Comparison of ENCODE assay signal across 8 cellular contexts in the genomic region with DNA sequence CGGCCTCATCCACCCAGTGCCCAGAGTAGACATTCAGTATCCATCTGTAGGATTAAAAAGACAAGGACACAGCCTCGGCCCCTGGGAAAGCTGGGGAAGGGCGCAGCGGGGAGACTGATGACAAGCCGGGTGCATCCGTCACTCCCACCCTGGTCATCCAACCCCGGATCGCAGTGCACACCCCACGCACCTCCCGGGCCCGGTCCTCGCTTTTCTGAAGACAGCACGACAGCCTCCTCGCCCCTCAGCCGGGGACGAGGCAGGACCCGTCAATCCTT. TPM values are rescaled to one million over a fixed set of nuclear protein-coding genes. Genes with fewer than 3 reads are reported as not detected.
DNase-seq lines count a peak whose midpoint lies in the region; ATAC-seq, FAIRE-seq and TF ChIP-seq lines count a peak whose summit lies in the region.

No MANE protein-coding gene starts in this region.

- H2AFZ ChIP-seq in K562 (ENCODE audit: low read depth, low read length), result peak overlapping the region; percentile 93

- DNase-seq in NT2/D1 (ENCODE audit: low read depth, low spot score) (no peak), K562 (ENCODE audit: extremely low read depth in 1 of 4, low spot score in 3 of 4) (peak; percentile 35 to 37 (median 36)), left lobe of liver (ENCODE audit: low spot score) (peak; percentile 52), stomach (no peak), DMS 273 treated with DMSO at 0.1 percent for 48 hours (lab: John Stamatoyannopoulos, UW) (no peak), SKM-1 (lab: John Stamatoyannopoulos, UW; ENCODE audit: unreplicated experiment) (no peak)

- H3K27me3 ChIP-seq in DOHH2 (ENCODE audit: control insufficient read depth, low read length), result no peaks in the 10 kb centered on the region
- no peaks in the 10 kb centered on the region for H3K27me3 ChIP-seq in NT2/D1 (ENCODE audit: insufficient read depth, insufficient read length)
- H3K27me3 ChIP-seq in K562 (ENCODE audit: control insufficient read depth in 2 of 2, insufficient read depth in 2 of 2, low read length in 2 of 2), result no peaks in the 10 kb centered on the region
- H3K27me3 ChIP-seq in stomach, result no peaks in the 10 kb centered on the region

- peak; percentile 1; the same call in 1 of the 3 replicates for ATAC-seq in K562
- peak; percentile 1 for ATAC-seq in left lobe of liver
- ATAC-seq in HG02852 (IDR thresholded peaks at IDR 0.05; ENCODE audit: unreplicated experiment), result no peak

- intact Hi-C loops in K562 (cut with micrococcal nuclease) (no loop called here), stomach (cut with DNase I; ENCODE audit: low total_unique reads) (no loop called here)

- peaks cover 66% of the 10 kb centered on the region for H3K4me1 ChIP-seq in DOHH2 (ENCODE audit: control insufficient read depth, low read length)
- peaks cover 2% of the 10 kb centered on the region for H3K4me1 ChIP-seq in NT2/D1 (ENCODE audit: insufficient read depth, insufficient read length)
- peaks cover 26 to 36% of the 10 kb centered on the region in 2 experiments for H3K4me1 ChIP-seq in K562 (replicated peaks in 1 of 2; ENCODE audit: control insufficient read depth in 2 of 2, insufficient read depth in 2 of 2, low read length in 2 of 2)
- H3K4me1 ChIP-seq in stomach, result peaks cover 20 to 68% (median 48%) of the 10 kb centered on the region in 4 donors

- peak overlapping the region; percentile 87 for H3K4me2 ChIP-seq in DOHH2 (ENCODE audit: low read length)
- peak overlapping the region; percentile 90 for H3K4me2 ChIP-seq in K562 (ENCODE audit: insufficient read depth, low read length)

- BruUV-seq in K562 (replicated peaks; lab: Mats Ljungman, UMichigan), result no TSS peak

- H3K9me3 ChIP-seq in DOHH2 (ENCODE audit: control insufficient read depth, insufficient read depth, low read length) (no peaks in the 10 kb centered on the region), NT2/D1 (ENCODE audit: insufficient read depth, low read length) (no peaks in the 10 kb centered on the region), K562 (replicated peaks; ENCODE audit: control insufficient read depth, insufficient read depth, low read depth, low read length) (no peaks in the 10 kb centered on the region), stomach (no peaks in the 10 kb centered on the region)

- in situ Hi-C loops in K562 (cut with MboI), result no loop called here

- H3K9me1 ChIP-seq in K562 (ENCODE audit: control insufficient read depth, insufficient read depth, low read length), result no peaks in the 10 kb centered on the region

- TF ChIP-seq EP300 in K562 (IDR thresholded peaks at IDR 0.05; ENCODE audit: low read length) (no peak), stomach (IDR thresholded peaks at IDR 0.05) (no peak)

- H3K9me2 ChIP-seq in DOHH2 (replicated peaks; ENCODE audit: control insufficient read depth, low read length), result no peaks in the 10 kb centered on the region

- H3K4me3 ChIP-seq in DOHH2 (ENCODE audit: low read length), result peak overlapping the region; percentile 92
- H3K4me3 ChIP-seq in NT2/D1 (ENCODE audit: insufficient read length, low read depth), result peak overlapping the region; percentile 77
- H3K4me3 ChIP-seq in K562, result peak overlapping the region; percentile 92
- H3K4me3 ChIP-seq in stomach, result peak overlapping the region; percentile 79 to 97 (median 93)

- H3F3A ChIP-seq in DOHH2 (ENCODE audit: control insufficient read depth, insufficient read depth), result peaks cover 15% of the 10 kb centered on the region

- TF ChIP-seq CTCF in DOHH2 (IDR thresholded peaks at IDR 0.05; ENCODE audit: low read depth, low read length, poor library complexity, severe bottlenecking) (no peak), K562 (IDR thresholded peaks at IDR 0.05 in 2 of 3, conservative IDR thresholded peaks at IDR 0.05 in 1 of 3; ENCODE audit: insufficient read depth in 2 of 3, low read depth in 1 of 3, low read length in 3 of 3) (no peak), stomach (IDR thresholded peaks at IDR 0.05) (no peak)

- H3K27ac ChIP-seq in DOHH2 (ENCODE audit: low read depth, low read length), result peak overlapping the region; percentile 98
- H3K27ac ChIP-seq in K562 (ENCODE audit: extremely low read depth, low read depth, low read length), result peak overlapping the region; percentile 33; the same call in 1 of the 3 replicates
- peak overlapping the region; percentile 94 to 99 (median 97) for H3K27ac ChIP-seq in stomach

- H3K9ac ChIP-seq in NT2/D1 (ENCODE audit: insufficient read length, low read depth) (peak overlapping the region; percentile 87), K562 (ENCODE audit: insufficient read depth in 1 of 2, low read depth in 2 of 2, low read length in 2 of 2) (peak overlapping the region; percentile 92 to 95; a peak in 3 of 4 replicates)

- H3K36me3 ChIP-seq in DOHH2 (ENCODE audit: control insufficient read depth, low read length), result peaks cover 59% of the 10 kb centered on the region
- H3K36me3 ChIP-seq in NT2/D1 (ENCODE audit: insufficient read depth, insufficient read length, low read length), result no peaks in the 10 kb centered on the region
- peaks cover 15% of the 10 kb centered on the region for H3K36me3 ChIP-seq in K562 (ENCODE audit: control insufficient read depth, insufficient read depth, low read length)
- H3K36me3 ChIP-seq in stomach, result peaks cover 0 to 9% (median 3%) of the 10 kb centered on the region in 4 donors

- TF ChIP-seq POLR2A in K562 (conservative IDR thresholded peaks at IDR 0.05), result no peak
- no peak for TF ChIP-seq POLR2A in stomach (IDR thresholded peaks at IDR 0.05)

- H3K79me2 ChIP-seq in DOHH2 (ENCODE audit: control insufficient read depth, low read length) (peaks cover 65% of the 10 kb centered on the region), K562 (ENCODE audit: control insufficient read depth, insufficient read depth, low read length) (peaks cover 25% of the 10 kb centered on the region)

- POLR2A ChIA-PET in K562 (lab: Yijun Ruan, JAX), result interaction anchor here (1.0 kb wide), 1 partner anchor 14 kb away, joined by 4 read pairs; no protein-coding TSS in a partner anchor

- TF ChIP-seq RAD21 in K562 (CRISPR knock-in tag; conservative IDR thresholded peaks at IDR 0.05 in 1 of 2, IDR thresholded peaks at IDR 0.05 in 1 of 2), result no peak

- no peaks in the 10 kb centered on the region for H4K20me1 ChIP-seq in DOHH2 (ENCODE audit: control insufficient read depth, insufficient read depth, low read depth, low read length)
- H4K20me1 ChIP-seq in K562 (replicated peaks; ENCODE audit: control insufficient read depth, insufficient read depth, low read length), result peaks cover 8% of the 10 kb centered on the region; the same call in 1 of the 2 replicates

- no peak for FAIRE-seq in K562 (lab: Jason Lieb, UNC)

- WGBS in K562 (ENCODE audit: insufficient coverage, low coverage, missing lambda C conversion rate), result 3% methylated on average over 17 of the region's 17 CpGs
- 0 to 1% (median 1%) methylated on average over 13 to 17 of the region's 17 CpGs for WGBS in stomach, 5 donors

- CTCF ChIA-PET in K562 (lab: Yijun Ruan, JAX; ENCODE audit: low intra/inter-chr PET ratio), result interaction anchor here (0.6 kb wide), 1 partner anchor 319 kb away, joined by 3 read pairs; no protein-coding TSS in a partner anchor

TF ChIP-seq in K562, 482 proteins besides CTCF, POLR2A, EP300 and RAD21 (continues in another document):
- TF ChIP-seq RBBP5 (IDR thresholded peaks at IDR 0.05; ENCODE audit: borderline replicate concordance, insufficient read depth, low read length, poor library complexity, severe bottlenecking), result peak; percentile 59
- no peak for TF ChIP-seq ZFP1 (CRISPR knock-in tag; IDR thresholded peaks at IDR 0.05)
- 0 out of 2 replicates have a peak, but pooled peaks have one; percentile 21 for TF ChIP-seq ZNF263 (CRISPR knock-in tag; IDR thresholded peaks at IDR 0.05; ENCODE audit: borderline replicate concordance)
- 0 out of 2 replicates have a peak, but pooled peaks have one; percentile 32 for TF ChIP-seq TARDBP (IDR thresholded peaks at IDR 0.05)
- no peak for TF ChIP-seq PRPF4 (IDR thresholded peaks at IDR 0.05; ENCODE audit: insufficient read depth, low read depth, low read length, poor library complexity, severe bottlenecking)
- TF ChIP-seq NRF1 (conservative IDR thresholded peaks at IDR 0.05 in 1 of 2, IDR thresholded peaks at IDR 0.05 in 1 of 2), result no peak
- no peak for TF ChIP-seq ZNF75A (CRISPR knock-in tag; IDR thresholded peaks at IDR 0.05)

RNA-seq across cellular contexts. Expression of a gene that starts 1.1 kb away (rescaled TPM):
- total RNA-seq in K562 (2011; cell fraction: chromatin; rRNA removed; ENCODE audit: low replicate concordance), result 11.7 and 39.3 TPM in 2 replicates
- total RNA-seq in K562 (2011; cell fraction: nucleolus; rRNA removed), result 6.3 and 8.0 TPM in 2 replicates
- 8.4 and 12.2 TPM in 2 replicates for total RNA-seq in K562 (2011; cell fraction: nucleoplasm; rRNA removed)
- total RNA-seq in K562 (2014; rRNA removed) (2.2 and 2.4 TPM in 2 replicates), K562 (2014; rRNA removed; fragmentation: Illumina TruSeq; extraction: Trizol) (6.4 and 8.8 TPM in 2 replicates), K562 (2015; rRNA removed; fragmentation: Illumina TruSeq; extraction: Trizol) (6.3 and 7.9 TPM in 2 replicates), K562 (2021) (14.0 and 14.7 TPM in 2 replicates), left lobe of liver (19.2 TPM), stomach (10 to 100 TPM; 11.6 to 64.3 (median 21.8) TPM)
- polyA plus RNA-seq in K562 (2011; rRNA removed) (8.0 and 8.2 TPM in 2 replicates), K562 (2014; fragmentation: Illumina TruSeq; extraction: Trizol) (9.1 and 10.8 TPM in 2 replicates), K562 (2014; fragmentation: Nextera tagmentation; extraction: Ambion mirVana) (1 to 10 TPM; 1.8 to 3.2 TPM), K562 (2014; rRNA removed) (8.7 and 9.0 TPM in 2 replicates), stomach (1 to 10 TPM; 5.7 to 9.8 (median 9.6) TPM)
- 3.9 and 5.4 TPM in 2 replicates for polyA plus RNA-seq in K562 (2011; cell fraction: cytosol; rRNA removed)
- polyA plus RNA-seq in K562 (2011; cell fraction: nucleus; rRNA removed), result 9.0 and 9.5 TPM in 2 replicates
- polyA plus RNA-seq in K562 (2012), result 7.6 and 9.4 TPM in 2 replicates
- polyA minus RNA-seq in K562 (2011; rRNA and poly(A)+ RNA removed), result 9.1 and 10.5 TPM in 2 replicates
- polyA minus RNA-seq in K562 (2011; cell fraction: cytosol; rRNA and poly(A)+ RNA removed), result 8.4 and 10.1 TPM in 2 replicates
- polyA minus RNA-seq in K562 (2011; cell fraction: nucleus; rRNA and poly(A)+ RNA removed), result 5.5 and 9.7 TPM in 2 replicates

Comparison
In these comparisons a context has a peak if more than half of its experiments do, and no peak if none do; other contexts are left out.
1. H3K27ac ChIP-seq: peak in every context shown above with its lines; median percentile 98 in DOHH2; 97 in stomach; 33 in K562.
2. DNase-seq: peak in K562 (4 of 4) and left lobe of liver (single experiment); none in NT2/D1 (single experiment), stomach (single experiment), DMS 273 treated with DMSO at 0.1 percent for 48 hours (single experiment) and SKM-1 (single experiment).
3. Peak in every context shown above with its lines, with median percentiles within 50 percentile points of each other: H3K4me3 ChIP-seq.